In genomic region chr14:61280526-61281185, GRCh38 we compare ENCODE assay signal across 8 cellular contexts. TPM values are rescaled to one million over a fixed set of nuclear protein-coding genes. Genes with fewer than 3 reads are reported as not detected.
DNase-seq lines count a peak whose midpoint lies in the region; ATAC-seq, FAIRE-seq and TF ChIP-seq lines count a peak whose summit lies in the region.

No MANE protein-coding gene starts in this region.

- no peak for FAIRE-seq in A549 (lab: Jason Lieb, UNC)
- FAIRE-seq in bronchial epithelial cell (lab: Jason Lieb, UNC): no peak

- CTCF ChIA-PET in A549 (lab: Yijun Ruan, JAX): interaction anchor here (0.6 to 9.7 kb wide), 21 partner anchors 8 to 847 kb away, joined by 3 to 97 read pairs (median 4); no protein-coding TSS in a partner anchor

- ATAC-seq in A549 (peak; percentile 91 to 95), HG02642 (IDR thresholded peaks at IDR 0.05; ENCODE audit: poor library complexity, unreplicated experiment) (peak; percentile 54), GM19023 (IDR thresholded peaks at IDR 0.05; ENCODE audit: unreplicated experiment) (no peak), HG03439 (IDR thresholded peaks at IDR 0.05; ENCODE audit: unreplicated experiment) (no peak)

- TF ChIP-seq POLR2A in A549 (IDR thresholded peaks at IDR 0.05; ENCODE audit: low read length): peak; percentile 55

- H3K27me3 ChIP-seq in bronchial epithelial cell (ENCODE audit: control insufficient read depth, insufficient read depth, low read length): no peaks in the 10 kb centered on the region
- H3K27me3 ChIP-seq in layer of hippocampus (ENCODE audit: control insufficient read depth, insufficient read depth, low read length): peaks cover 17% of the 10 kb centered on the region

- 33% methylated on average over 3 of the region's 81 CpGs for WGBS in A549 (ENCODE audit: missing lambda C conversion rate)

- DNase-seq in A549 (ENCODE audit: low read depth in 1 of 2, low spot score in 1 of 2): peak; percentile 68 to 84
- DNase-seq in activated CD4-positive, CD25-positive, alpha-beta regulatory T cell (lab: John Stamatoyannopoulos, UW): peak; percentile 46 to 75 (median 58)
- peak; percentile 59 for DNase-seq in bronchial epithelial cell (ENCODE audit: low read depth)
- peak; percentile 68 for DNase-seq in stimulated activated CD4-positive, alpha-beta T cell treated with anti-CD3 and anti-CD28 coated beads, Interleukin-1b, Interleukin-23, amount 100 ng/mL, for 48 hours

- TF ChIP-seq EP300 in A549 (IDR thresholded peaks at IDR 0.05): no peak

- H3K36me3 ChIP-seq in bronchial epithelial cell (ENCODE audit: control insufficient read depth, insufficient read depth, low read length): no peaks in the 10 kb centered on the region

- TF ChIP-seq CTCF in A549 (IDR thresholded peaks at IDR 0.05) (peak; percentile 71), bronchial epithelial cell (IDR thresholded peaks at IDR 0.05; ENCODE audit: insufficient read depth, low read length, severe bottlenecking) (peak; percentile 83)

- H3K4me3 ChIP-seq in A549 (peak overlapping the region; percentile 53), bronchial epithelial cell (ENCODE audit: low read depth, low read length) (peak overlapping the region; percentile 97)

- peak overlapping the region; percentile 75 to 86 for H3K27ac ChIP-seq in A549
- H3K27ac ChIP-seq in layer of hippocampus (ENCODE audit: low read depth, low read length): peak overlapping the region; percentile 16

- peak overlapping the region; percentile 86 for H3K4me2 ChIP-seq in A549

- no peaks in the 10 kb centered on the region for H3K9me3 ChIP-seq in A549

- peak in 1 of 2 experiments; percentile 35; a peak in 3 of 5 replicates for TF ChIP-seq RAD21 in A549 (conservative IDR thresholded peaks at IDR 0.05 in 1 of 2, IDR thresholded peaks at IDR 0.05 in 1 of 2)

- POLR2A ChIA-PET in A549 (lab: Yijun Ruan, JAX): interaction anchor here (0.5 kb wide), 1 partner anchor 557 kb away, joined by 8 read pairs; no protein-coding TSS in a partner anchor

- H3K4me1 ChIP-seq in A549: peaks cover 11% of the 10 kb centered on the region

TF ChIP-seq in A549, 52 proteins besides CTCF, POLR2A, EP300 and RAD21:
- peak; percentile 85; the same call in 1 of the 2 replicates for TF ChIP-seq HMGXB4 (CRISPR knock-in tag; IDR thresholded peaks at IDR 0.05; ENCODE audit: borderline replicate concordance)
- TF ChIP-seq MAX (IDR thresholded peaks at IDR 0.05): peak; percentile 92
- no peak for TF ChIP-seq ZNF302 (CRISPR knock-in tag; IDR thresholded peaks at IDR 0.05)
- TF ChIP-seq SMC3 (IDR thresholded peaks at IDR 0.05): peak; percentile 35; the same call in 1 of the 3 replicates
- no peak for TF ChIP-seq RNF2 (IDR thresholded peaks at IDR 0.05; ENCODE audit: borderline replicate concordance, low read depth)
- TF ChIP-seq JUN (IDR thresholded peaks at IDR 0.05): peak in 1 of 2 experiments; percentile 47; a peak in 1 of 5 replicates
- TF ChIP-seq E2F6 (IDR thresholded peaks at IDR 0.05; ENCODE audit: borderline replicate concordance, low read depth): peak; percentile 91

RNA-seq across cellular contexts. Expression of gene TMEM30B, which starts 0.5 kb away (rescaled TPM):
- polyA plus RNA-seq in A549 (2011; rRNA removed) (0.16 and 0.17 TPM in 2 replicates), A549 (2017; fragmentation: RNase III; extraction: RNeasy Plus Mini Kit Qiagen cat#74134 plus additional on column Dnase treatment) (0.16 to 0.21 TPM (median 0.18 TPM) in 3 replicates)
- polyA plus RNA-seq in A549 (2012; cell fraction: cytosol; rRNA removed): 0.09 and 0.34 TPM in 2 replicates
- 0.37 and 0.43 TPM in 2 replicates for polyA plus RNA-seq in A549 (2012; cell fraction: nucleus; rRNA removed)
- polyA minus RNA-seq in A549 (2011; rRNA and poly(A)+ RNA removed): 0.12 and 0.15 TPM in 2 replicates
- total RNA-seq in bronchial epithelial cell: 10.5 and 15.7 TPM in 2 replicates

RNA-seq across cellular contexts. Expression of gene PRKCH, which starts 40.7 kb away (rescaled TPM):
- polyA plus RNA-seq in A549 (2011; rRNA removed): 8.5 and 10.0 TPM in 2 replicates
- 5.0 and 5.5 TPM in 2 replicates for polyA plus RNA-seq in A549 (2012; cell fraction: cytosol; rRNA removed)
- polyA plus RNA-seq in A549 (2012; cell fraction: nucleus; rRNA removed): 2.6 and 5.0 TPM in 2 replicates
- 9.4 to 12.0 TPM (median 10.2 TPM) in 3 replicates for polyA plus RNA-seq in A549 (2017; fragmentation: RNase III; extraction: RNeasy Plus Mini Kit Qiagen cat#74134 plus additional on column Dnase treatment)
- polyA minus RNA-seq in A549 (2011; rRNA and poly(A)+ RNA removed): 8.9 and 15.3 TPM in 2 replicates
- 24.5 and 52.6 TPM in 2 replicates for total RNA-seq in bronchial epithelial cell

Comparison
In these comparisons a context has a peak if more than half of its experiments do, and no peak if none do; other contexts are left out.
1. ATAC-seq: peak in A549 (2 of 2) and HG02642 (single experiment); none in GM19023 (single experiment) and HG03439 (single experiment).
2. Peak in every context shown above with its lines, with median percentiles within 50 percentile points of each other: DNase-seq.